Comparison of ENCODE assay signal across 23 cellular contexts in genomic region chr11:57541099-57541670, GRCh38. TPM values are rescaled to one million over a fixed set of nuclear protein-coding genes. Genes with fewer than 3 reads are reported as not detected.
"Had no signal": no experiment of that assay in that cellular context is flagged by ENCODE, and none has a peak within 500 bp of the region (broad histone marks: within the 10 kb centered on the region; RNA-seq: fewer than 3 reads in every experiment).

No MANE protein-coding gene starts in this region.

- H3K4me1 ChIP-seq: SJSA1 had no signal

- H3K27me3 ChIP-seq: brain microvascular endothelial cell, cardiac muscle cell, MG63 had no signal

- H3K4me3 ChIP-seq: cardiac muscle cell, MG63, SJSA1 had no signal

- DNase-seq: activated CD4-positive, alpha-beta T cell treated with anti-CD3 and anti-CD28 coated beads for 48 hours; activated CD4-positive, alpha-beta T cell treated with anti-CD3 and anti-CD28 coated beads, Interleukin-2, amount 50 U/mL, for 4 hours; activated CD8-positive, alpha-beta memory T cell treated with anti-CD3 and anti-CD28 coated beads for 24 hours; activated gamma-delta T cell treated with Interleukin-2 at 50 U/mL for 16 hours; activated naive CD4-positive, alpha-beta T cell treated with anti-CD3 and anti-CD28 coated beads, Interleukin-2, amount 10 ng/mL, durations not matched to agents 7 days and 5 days; activated naive CD8-positive, alpha-beta T cell treated with anti-CD3 and anti-CD28 coated beads for 36 hours; activated T-cell treated with anti-CD3 and anti-CD28 coated beads, Interleukin-2, amount 50 U/mL, for 4 hours; brain microvascular endothelial cell; MG63; NCI-H1105 treated with DMSO at 0.1 percent for 48 hours; NCI-H1436 treated with DMSO at 0.1 percent for 48 hours; NCI-H187; NCI-H2081; NCI-H2227 treated with DMSO at 0.1 percent for 48 hours; NCI-H526; NCI-H82 had no signal

- ATAC-seq: activated CD4-positive, CD25-positive, alpha-beta regulatory T cell treated with anti-CD3 and anti-CD28 coated beads, Interleukin-2, amount 50 U/mL, for 24 hours; activated T-cell treated with anti-CD3 and anti-CD28 coated beads, Interleukin-2, amount 50 U/mL, for 4 hours had no signal

- H3K36me3 ChIP-seq: brain microvascular endothelial cell, cardiac muscle cell, MG63, SJSA1 had no signal

- H3K9me3 ChIP-seq: MG63, SJSA1 had no signal

- H3K27ac ChIP-seq: brain microvascular endothelial cell, cardiac muscle cell, KMS-11, SJSA1 had no signal

RNA-seq across cellular contexts. Expression of gene SMTNL1, which starts 3.8 kb away (rescaled TPM):
- total RNA-seq: activated naive CD8-positive, alpha-beta T cell treated with anti-CD3 and anti-CD28 coated beads for 36 hours; activated T-cell treated with anti-CD3 and anti-CD28 coated beads, Interleukin-2, amount 50 U/mL, for 4 hours; cardiac muscle cell; NCI-H460; OCI-LY7; RPMI7951; SJSA1 had no signal

RNA-seq across cellular contexts. Expression of gene SERPING1, which starts 56.3 kb away (rescaled TPM):
- total RNA-seq: NCI-H460, OCI-LY7, SJSA1 had no signal
